In genomic region chr9:114518120-114518519, GRCh38 we compare ENCODE assay signal across 20 cellular contexts. TPM values are rescaled to one million over a fixed set of nuclear protein-coding genes. Genes with fewer than 3 reads are reported as not detected.
DNase-seq lines count a peak whose midpoint lies in the region; ATAC-seq and TF ChIP-seq lines count a peak whose summit lies in the region.
"Had no signal": no experiment of that assay in that cellular context is flagged by ENCODE, and none has a peak within 500 bp of the region (broad histone marks: within the 10 kb centered on the region; RNA-seq: fewer than 3 reads in every experiment).

No MANE protein-coding gene starts in this region.

- H3K79me2 ChIP-seq in MM.1S (ENCODE audit: low read length) (no peaks in the 10 kb centered on the region), H9 (ENCODE audit: insufficient read depth, low read length) (no peaks in the 10 kb centered on the region)

- H3F3A ChIP-seq in MM.1S (ENCODE audit: insufficient read depth, low read length), result peaks cover 19% of the 10 kb centered on the region

- H4K8ac ChIP-seq in H9 (replicated peaks; ENCODE audit: insufficient read length, low read depth, low read length), result no peak overlapping the region

- H3K9ac ChIP-seq in MM.1S (ENCODE audit: low read length), result no peak overlapping the region
- H3K9ac ChIP-seq in H9 (ENCODE audit: extremely low read depth, insufficient read length, low read length), result no peak overlapping the region

- H3K4me1 Mint-ChIP-seq in T-helper 2 cell treated with Interferon-gamma antibody and Interleukin-4, amounts not matched to agents 5 μg/mL and 100 μg/mL, for 36 hours (ENCODE audit: low read depth), result peaks cover 20% of the 10 kb centered on the region
- peaks cover 22 to 38% of the 10 kb centered on the region in 2 donors for H3K4me1 Mint-ChIP-seq in immature natural killer cell
- H3K4me1 Mint-ChIP-seq in H9, result peaks cover 4 to 12% of the 10 kb centered on the region in 2 experiments

- H3K9me2 ChIP-seq in MM.1S (replicated peaks; ENCODE audit: insufficient read depth, low read length), result no peaks in the 10 kb centered on the region

- H3K23me2 ChIP-seq in H9 (ENCODE audit: insufficient read length, low read depth, low read length, poor library complexity, severe bottlenecking), result no peaks in the 10 kb centered on the region

- H3K27ac ChIP-seq in MM.1S (ENCODE audit: low read length) (peak overlapping the region; percentile 74; the same call in 1 of the 2 replicates), H9 (ENCODE audit: insufficient read length, low read depth, low read length) (no peak overlapping the region), A673 (ENCODE audit: low read depth, low read length, poor library complexity, severe bottlenecking) (no peak overlapping the region)
- H3K27ac ChIP-seq: 22Rv1, C4-2B had no signal

- no TSS peak for BruUV-seq in A673 (replicated peaks; lab: Mats Ljungman, UMichigan)

- POLR2A ChIA-PET in A673 (lab: Charles Lee; ENCODE audit: low non-redundant PET), result no interaction called here

- intact Hi-C loops in A673 (cut with micrococcal nuclease; ENCODE audit: unreplicated experiment), result no loop called here

- no peak overlapping the region for H2BK20ac ChIP-seq in H9 (ENCODE audit: low read depth, low read length, poor library complexity, severe bottlenecking)

- H3K27ac Mint-ChIP-seq in T-helper 2 cell treated with Interferon-gamma antibody and Interleukin-4, amounts not matched to agents 5 μg/mL and 100 μg/mL, for 36 hours, result peak overlapping the region; percentile 4
- H3K27ac Mint-ChIP-seq in immature natural killer cell, result peak overlapping the region; percentile 82 to 92 (median 90)
- no peak overlapping the region for H3K27ac Mint-ChIP-seq in H9

- no peak overlapping the region for H4K5ac ChIP-seq in H9 (ENCODE audit: insufficient read length, low read depth, low read length)

- H3K56ac ChIP-seq in H9 (ENCODE audit: insufficient read length, low read depth, low read length), result no peak overlapping the region

- no peak overlapping the region for H3T11ph ChIP-seq in H9 (ENCODE audit: low read length)

- no CpG with 5 or more reads among the region's 1 CpG for WGBS in H9 (ENCODE audit: extremely low coverage, insufficient read length, low lambda C conversion rate)

- no peaks in the 10 kb centered on the region for H3K36me3 Mint-ChIP-seq in T-helper 2 cell treated with Interferon-gamma antibody and Interleukin-4, amounts not matched to agents 5 μg/mL and 100 μg/mL, for 36 hours (ENCODE audit: low read depth)
- H3K36me3 Mint-ChIP-seq in immature natural killer cell, result no peaks in the 10 kb centered on the region
- no peaks in the 10 kb centered on the region; a peak in 1 of 7 replicates for H3K36me3 Mint-ChIP-seq in H9 (ENCODE audit: insufficient read depth in 1 of 3, low read depth in 3 of 3)

- H2BK120ac ChIP-seq in H9 (ENCODE audit: low read depth, low read length, poor library complexity, severe bottlenecking), result no peak overlapping the region

- H3K27me3 ChIP-seq in MM.1S (replicated peaks; ENCODE audit: insufficient read depth, low read length), result no peaks in the 10 kb centered on the region
- no peaks in the 10 kb centered on the region for H3K27me3 ChIP-seq in H9 (ENCODE audit: insufficient read depth, low read length)
- H3K27me3 ChIP-seq in A673 (replicated peaks; ENCODE audit: insufficient read depth, low read depth, low read length, poor library complexity), result peaks cover 5% of the 10 kb centered on the region

- H2AFZ ChIP-seq in MM.1S (ENCODE audit: low read length) (peak overlapping the region; percentile 63), H9 (ENCODE audit: low read length) (no peak overlapping the region)

- TF ChIP-seq CTCF in MM.1S (IDR thresholded peaks at IDR 0.05; ENCODE audit: low read length), result no peak
- TF ChIP-seq CTCF in H9 (conservative IDR thresholded peaks at IDR 0.05), result no peak
- no peak for TF ChIP-seq CTCF in A673 (conservative IDR thresholded peaks at IDR 0.05; ENCODE audit: low read depth, low read length)

- DNase-seq in T-helper 2 cell treated with Interferon-gamma antibody and Interleukin-4, amounts not matched to agents 5 μg/mL and 100 μg/mL, for 36 hours (ENCODE audit: low spot score), result no peak
- DNase-seq in T-helper 2 cell (no peak), MM.1S (no peak), immature natural killer cell (no peak), H9 (no peak), NCI-H1930 (lab: John Stamatoyannopoulos, UW) (no peak), A673 (ENCODE audit: low spot score) (no peak)
- DNase-seq: AML-193, KBM-7, NCI-H1105, NCI-H146, NCI-H2029 treated with DMSO at 0.1 percent for 48 hours, NCI-H226, NCI-H510A treated with DMSO at 0.1 percent for 48 hours, NCI-H774, OCI-M1, Right ventricle myocardium superior had no signal

- H3K18ac ChIP-seq in H9 (ENCODE audit: insufficient read length, low read depth, low read length), result no peak overlapping the region

- H3K4me3 ChIP-seq in MM.1S (ENCODE audit: low read length), result peak overlapping the region; percentile 37; the same call in 1 of the 2 replicates
- H3K4me3 ChIP-seq in A673 (ENCODE audit: low read depth, low read length, poor library complexity, severe bottlenecking), result no peak overlapping the region

- no peak overlapping the region for H2AK5ac ChIP-seq in H9 (ENCODE audit: insufficient read length, low read length)

- no peak overlapping the region for H3K4me3 Mint-ChIP-seq in T-helper 2 cell treated with Interferon-gamma antibody and Interleukin-4, amounts not matched to agents 5 μg/mL and 100 μg/mL, for 36 hours
- H3K4me3 Mint-ChIP-seq in immature natural killer cell, result peak overlapping the region in 2 of 5 donors; percentile 1 to 41
- no peak overlapping the region for H3K4me3 Mint-ChIP-seq in H9

- no peak overlapping the region for H2BK15ac ChIP-seq in H9 (ENCODE audit: low read depth, low read length)

- no peak overlapping the region for H3K23ac ChIP-seq in H9 (ENCODE audit: insufficient read length, low read depth, low read length)

- H4K20me1 ChIP-seq in MM.1S (ENCODE audit: insufficient read depth, low read length), result no peaks in the 10 kb centered on the region
- H4K20me1 ChIP-seq in H9 (ENCODE audit: control insufficient read depth, insufficient read depth, insufficient read length), result no peaks in the 10 kb centered on the region

- no peaks in the 10 kb centered on the region for H3K9me3 Mint-ChIP-seq in T-helper 2 cell treated with Interferon-gamma antibody and Interleukin-4, amounts not matched to agents 5 μg/mL and 100 μg/mL, for 36 hours
- H3K9me3 Mint-ChIP-seq in immature natural killer cell (no peaks in the 10 kb centered on the region), H9 (no peaks in the 10 kb centered on the region)

- H3K4ac ChIP-seq in H9 (ENCODE audit: low read depth, low read length), result no peak overlapping the region

- peaks cover 21% of the 10 kb centered on the region for H3K4me1 ChIP-seq in MM.1S (ENCODE audit: low read length)
- no peaks in the 10 kb centered on the region for H3K4me1 ChIP-seq in H9 (ENCODE audit: insufficient read depth, low read length)
- H3K4me1 ChIP-seq in A673 (ENCODE audit: insufficient read depth, low read length, poor library complexity, severe bottlenecking), result no peaks in the 10 kb centered on the region

- CTCF ChIA-PET in A673 (lab: Charles Lee), result no interaction called here

- H3K4me2 ChIP-seq in MM.1S (ENCODE audit: low read depth, low read length) (peak overlapping the region; percentile 72), H9 (ENCODE audit: insufficient read depth, insufficient read length, low read length) (no peak overlapping the region)

- H3K9me3 ChIP-seq in MM.1S (replicated peaks; ENCODE audit: insufficient read depth, low read length) (no peaks in the 10 kb centered on the region), H9 (ENCODE audit: control insufficient read depth, low read depth, low read length) (no peaks in the 10 kb centered on the region), A673 (ENCODE audit: low read depth, low read length, poor library complexity, severe bottlenecking) (no peaks in the 10 kb centered on the region)

- no peak overlapping the region for H2BK5ac ChIP-seq in H9 (ENCODE audit: insufficient read length, low read length)

- peaks cover 35% of the 10 kb centered on the region for H3K27me3 Mint-ChIP-seq in T-helper 2 cell treated with Interferon-gamma antibody and Interleukin-4, amounts not matched to agents 5 μg/mL and 100 μg/mL, for 36 hours (ENCODE audit: low read depth)
- H3K27me3 Mint-ChIP-seq in immature natural killer cell (ENCODE audit: low read depth in 3 of 3), result peaks cover 2 to 7% (median 4%) of the 10 kb centered on the region in 3 donors
- H3K27me3 Mint-ChIP-seq in H9 (ENCODE audit: low read depth), result peaks cover 41% of the 10 kb centered on the region

- H3K36me3 ChIP-seq in MM.1S (replicated peaks; ENCODE audit: insufficient read depth, low read length) (no peaks in the 10 kb centered on the region), A673 (ENCODE audit: insufficient read depth, low read length, poor library complexity, severe bottlenecking) (no peaks in the 10 kb centered on the region)

- no peaks in the 10 kb centered on the region for H3K79me1 ChIP-seq in H9 (ENCODE audit: insufficient read depth, low read depth, low read length, poor library complexity, severe bottlenecking)

- ATAC-seq in GM21423 (IDR thresholded peaks at IDR 0.05; ENCODE audit: unreplicated experiment), result no peak

- no peak overlapping the region for H3K14ac ChIP-seq in H9 (ENCODE audit: insufficient read depth, low read length)

- H2BK12ac ChIP-seq in H9 (ENCODE audit: insufficient read length, low read depth, low read length), result no peak overlapping the region

- no peak overlapping the region for H4K91ac ChIP-seq in H9 (ENCODE audit: insufficient read length, low read depth, low read length)

RNA-seq across cellular contexts. Expression of gene WHRN, which starts 12.8 kb away (rescaled TPM):
- 1 to 10 TPM in 2 of 3 donors, under 1 TPM in 1; 0.22 to 1.4 (median 1.0) TPM for polyA plus RNA-seq in immature natural killer cell
- total RNA-seq in H9 (2021) (2.2 and 2.3 TPM in 2 replicates), A673 (2021) (9.1 and 11.5 TPM in 2 replicates)

Comparison
In these comparisons a context has a peak if more than half of its experiments do, and no peak if none do; other contexts are left out.
1. H3K27ac Mint-ChIP-seq: peak in T-helper 2 cell treated with Interferon-gamma antibody and Interleukin-4, amounts not matched to agents 5 μg/mL and 100 μg/mL, for 36 hours (single experiment) and immature natural killer cell (6 of 6); none in H9 (0 of 3).